Comparison of ENCODE assay signal across 10 cellular contexts in genomic region chr5:50856720-50857119, GRCh38.
A peak's percentile ranks its signal among the peaks of the same experiment; 100 is the strongest.
DNase-seq lines count a peak whose midpoint lies in the region; ATAC-seq and TF ChIP-seq lines count a peak whose summit lies in the region.
"Had no signal": no experiment of that assay in that cellular context is flagged by ENCODE, and none has a peak within 500 bp of the region (broad histone marks: within the 10 kb centered on the region; RNA-seq: fewer than 3 reads in every experiment).

No MANE protein-coding gene starts in this region.

- H3K4me3 ChIP-seq in MM.1S (ENCODE audit: low read length) (no peak overlapping the region; the same call in 1 of the 2 replicates), breast epithelium (no peak overlapping the region)
- H3K4me3 ChIP-seq: A549, upper lobe of left lung had no signal

- TF ChIP-seq CTCF in MM.1S (IDR thresholded peaks at IDR 0.05; ENCODE audit: low read length) (no peak), breast epithelium (IDR thresholded peaks at IDR 0.05) (no peak)

- H3K9me2 ChIP-seq in MM.1S (replicated peaks; ENCODE audit: insufficient read depth, low read length) = no peaks in the 10 kb centered on the region

- DNase-seq in AML-193 (lab: John Stamatoyannopoulos, UW) (peak; percentile 9 to 26), MM.1S (peak; percentile 64), erythroblast (lab: John Stamatoyannopoulos, UW) (no peak), HUDEP-2 (lab: John Stamatoyannopoulos, UW; ENCODE audit: unreplicated experiment in 76 of 76) (no peak), NCI-H2107 treated with DMSO at 0.1 percent for 48 hours (lab: John Stamatoyannopoulos, UW; ENCODE audit: unreplicated experiment) (no peak), breast epithelium (ENCODE audit: low spot score in 2 of 2) (no peak)
- DNase-seq: upper lobe of left lung had no signal

- peaks cover 13% of the 10 kb centered on the region; the same call in 1 of the 2 replicates for H3F3A ChIP-seq in MM.1S (ENCODE audit: insufficient read depth, low read length)

- H3K4me1 ChIP-seq in MM.1S (ENCODE audit: low read length) = peaks cover 36% of the 10 kb centered on the region
- H3K4me1 ChIP-seq in breast epithelium = no peaks in the 10 kb centered on the region
- H3K4me1 ChIP-seq: A549, upper lobe of left lung had no signal

- H3K27me3 ChIP-seq in MM.1S (replicated peaks; ENCODE audit: insufficient read depth, low read length) (no peaks in the 10 kb centered on the region), breast epithelium (no peaks in the 10 kb centered on the region)
- H3K27me3 ChIP-seq: upper lobe of left lung had no signal

- H3K4me2 ChIP-seq in MM.1S (ENCODE audit: low read depth, low read length) = peak overlapping the region; percentile 67
- H3K4me2 ChIP-seq: A549 had no signal

- H3K27ac ChIP-seq in MM.1S (ENCODE audit: low read length) (peak overlapping the region; percentile 36; the same call in 1 of the 2 replicates), breast epithelium (no peak overlapping the region)
- H3K27ac ChIP-seq: A549, upper lobe of left lung had no signal

- H3K36me3 ChIP-seq in MM.1S (replicated peaks; ENCODE audit: insufficient read depth, low read length) (no peaks in the 10 kb centered on the region), breast epithelium (no peaks in the 10 kb centered on the region)
- H3K36me3 ChIP-seq: upper lobe of left lung had no signal

- no peaks in the 10 kb centered on the region for H4K20me1 ChIP-seq in MM.1S (ENCODE audit: insufficient read depth, low read length)

- intact Hi-C loops in breast epithelium (cut with DNase I; ENCODE audit: low total_unique reads) = no loop called here

- H3K79me2 ChIP-seq in MM.1S (ENCODE audit: low read length) = no peaks in the 10 kb centered on the region

- ATAC-seq in GM19324 (IDR thresholded peaks at IDR 0.05; ENCODE audit: low FRiP score, unreplicated experiment) = peak; percentile 77
- peak; percentile 76 for ATAC-seq in HG02938 (IDR thresholded peaks at IDR 0.05; ENCODE audit: unreplicated experiment)
- ATAC-seq: A549 had no signal

- TF ChIP-seq POLR2A in erythroblast (IDR thresholded peaks at IDR 0.05; ENCODE audit: low read length) (no peak), breast epithelium (IDR thresholded peaks at IDR 0.05) (no peak)

- peak overlapping the region; percentile 12; the same call in 1 of the 2 replicates for H2AFZ ChIP-seq in MM.1S (ENCODE audit: low read length)

- no peak overlapping the region for H3K9ac ChIP-seq in MM.1S (ENCODE audit: low read length)

- H3K9me3 ChIP-seq in MM.1S (replicated peaks; ENCODE audit: insufficient read depth, low read length) = no peaks in the 10 kb centered on the region
- H3K9me3 ChIP-seq in breast epithelium = no peaks in the 10 kb centered on the region
- H3K9me3 ChIP-seq: A549, upper lobe of left lung had no signal

Comparison
In these comparisons a context has a peak if more than half of its experiments do, and no peak if none do; other contexts are left out.
1. DNase-seq: peak in AML-193 (2 of 2) and MM.1S (single experiment); none in erythroblast (0 of 2), HUDEP-2 (0 of 76), NCI-H2107 treated with DMSO at 0.1 percent for 48 hours (single experiment) and breast epithelium (0 of 2).